In genomic region chrX:113369056-113369455, GRCh38 we compare ENCODE assay signal across 21 cellular contexts.
A peak's percentile ranks its signal among the peaks of the same experiment; 100 is the strongest.
DNase-seq lines count a peak whose midpoint lies in the region; ATAC-seq, FAIRE-seq and TF ChIP-seq lines count a peak whose summit lies in the region.
"Had no signal": no experiment of that assay in that cellular context is flagged by ENCODE, and none has a peak within 500 bp of the region (broad histone marks: within the 10 kb centered on the region; RNA-seq: fewer than 3 reads in every experiment).

No MANE protein-coding gene starts in this region.

- H3K9ac ChIP-seq in H1 (replicated peaks in 1 of 4; ENCODE audit: extremely low read depth in 1 of 4, low read depth in 3 of 4, low read length in 3 of 4) (no peak overlapping the region), neural progenitor cell (no peak overlapping the region)
- H3K9ac ChIP-seq: BLaER1 treated with 17β-estradiol and CSF1 and Interleukin-3, amounts not matched to agents 10 nM and 100 nM had no signal

- DNase-seq in GM23338 (ENCODE audit: low spot score), result peak; percentile 0
- DNase-seq in H1 (ENCODE audit: low read depth in 1 of 2, low spot score in 2 of 2), result no peak
- DNase-seq in neural progenitor cell (ENCODE audit: low spot score), result peak; percentile 65
- no peak for DNase-seq in NOMO-1 treated with dmso at 0.1 percent for 144 hours (lab: John Stamatoyannopoulos, UW; ENCODE audit: unreplicated experiment)
- DNase-seq in NCI-H2081 (lab: John Stamatoyannopoulos, UW), result no peak
- DNase-seq in stimulated activated naive CD8-positive, alpha-beta T cell treated with anti-CD3 and anti-CD28 coated beads, Interleukin-15, amount 100 ng/mL, for 72 hours, result no peak
- DNase-seq: 8988T; AML-193; Caco-2; Calu3; CD4-positive, alpha-beta T cell; CD8-positive, alpha-beta T cell; DMS79 treated with DMSO at 0.1 percent for 48 hours; GF-D8 had no signal

- TF ChIP-seq POLR2A in H1 (IDR thresholded peaks at IDR 0.05; ENCODE audit: control extremely low read depth in 1 of 2, low read depth in 2 of 2, low read length in 2 of 2), result no peak

- H3K36me3 Mint-ChIP-seq in GM23338 (ENCODE audit: low read depth) (peaks cover 2% of the 10 kb centered on the region; the same call in 1 of the 3 replicates), neural progenitor cell (no peaks in the 10 kb centered on the region)
- H3K36me3 Mint-ChIP-seq: CD8-positive, alpha-beta T cell had no signal

- POLR2A ChIA-PET in H1 (lab: Charles Lee; ENCODE audit: partially characterized antibody), result no interaction called here

- H2BK5ac ChIP-seq in H1 (ENCODE audit: low read depth, low read length), result no peak overlapping the region

- H3K9me3 Mint-ChIP-seq in GM23338 (peaks cover 7% of the 10 kb centered on the region; the same call in 2 of the 3 replicates), neural progenitor cell (no peaks in the 10 kb centered on the region)
- H3K9me3 Mint-ChIP-seq in stimulated activated naive CD8-positive, alpha-beta T cell treated with anti-CD3 and anti-CD28 coated beads, Interleukin-15, amount 100 ng/mL, for 72 hours, result peaks cover 0 to 9% of the 10 kb centered on the region in 2 donors

- H2BK12ac ChIP-seq in H1 (ENCODE audit: low read depth, low read length), result no peak overlapping the region

- no peak overlapping the region for H3K56ac ChIP-seq in H1 (replicated peaks; ENCODE audit: insufficient read length, low read depth, low read length)

- no peak overlapping the region for H2BK120ac ChIP-seq in H1 (replicated peaks; ENCODE audit: low read depth, low read length)

- H3K9me2 ChIP-seq in GM23338 (ENCODE audit: insufficient read depth), result no peaks in the 10 kb centered on the region

- H3K27me3 ChIP-seq in GM23338 (ENCODE audit: insufficient read depth) (no peaks in the 10 kb centered on the region), H1 (replicated peaks in 1 of 4; ENCODE audit: control insufficient read depth in 3 of 4, extremely low read depth in 1 of 4, insufficient read depth in 3 of 4, low read length in 3 of 4) (no peaks in the 10 kb centered on the region), neural progenitor cell (no peaks in the 10 kb centered on the region)

- H3K27ac Mint-ChIP-seq in GM23338, result no peak overlapping the region
- H3K27ac Mint-ChIP-seq in neural progenitor cell, result no peak overlapping the region
- no peak overlapping the region for H3K27ac Mint-ChIP-seq in stimulated activated naive CD8-positive, alpha-beta T cell treated with anti-CD3 and anti-CD28 coated beads, Interleukin-15, amount 100 ng/mL, for 72 hours
- H3K27ac Mint-ChIP-seq: B cell; CD4-positive, alpha-beta T cell; CD8-positive, alpha-beta T cell had no signal

- no peaks in the 10 kb centered on the region for H3K23me2 ChIP-seq in H1 (ENCODE audit: low read depth, low read length)

- no peaks in the 10 kb centered on the region for H3K27me3 Mint-ChIP-seq in GM23338 (ENCODE audit: insufficient read depth, low read depth, poor library complexity)
- H3K27me3 Mint-ChIP-seq in neural progenitor cell (ENCODE audit: insufficient read depth, low read depth), result no peaks in the 10 kb centered on the region
- H3K27me3 Mint-ChIP-seq in stimulated activated naive CD8-positive, alpha-beta T cell treated with anti-CD3 and anti-CD28 coated beads, Interleukin-15, amount 100 ng/mL, for 72 hours, result no peaks in the 10 kb centered on the region
- H3K27me3 Mint-ChIP-seq: B cell; CD4-positive, alpha-beta T cell had no signal

- no peak overlapping the region for H4K8ac ChIP-seq in H1 (ENCODE audit: extremely low read depth, insufficient read depth, low read length)

- H3K4me2 ChIP-seq in GM23338 (no peak overlapping the region), H1 (ENCODE audit: insufficient read depth in 1 of 2, low read depth in 2 of 2, low read length in 2 of 2) (no peak overlapping the region), neural progenitor cell (peak overlapping the region; percentile 66)
- H3K4me2 ChIP-seq: BLaER1 treated with 17β-estradiol and CSF1 and Interleukin-3, amounts not matched to agents 10 nM and 100 nM had no signal

- TF ChIP-seq CTCF in GM23338 (conservative IDR thresholded peaks at IDR 0.05; ENCODE audit: low read depth in 2 of 2) (no peak), H1 (IDR thresholded peaks at IDR 0.05; ENCODE audit: control extremely low read depth in 1 of 3, insufficient read depth in 1 of 3, low read depth in 1 of 3, low read length in 3 of 3) (no peak), neural progenitor cell (IDR thresholded peaks at IDR 0.05) (no peak)

- no peaks in the 10 kb centered on the region for H3K79me1 ChIP-seq in H1 (ENCODE audit: low read depth, low read length)

- no peak for ATAC-seq in GM23338
- no peak for ATAC-seq in stimulated activated naive CD8-positive, alpha-beta T cell treated with anti-CD3 and anti-CD28 coated beads, Interleukin-15, amount 100 ng/mL, for 72 hours
- ATAC-seq: CD8-positive, alpha-beta T cell had no signal

- no peaks in the 10 kb centered on the region for H3K79me2 ChIP-seq in GM23338 (replicated peaks; ENCODE audit: insufficient read depth)
- H3K79me2 ChIP-seq in H1 (ENCODE audit: control insufficient read depth in 1 of 2, insufficient read depth in 2 of 2, low read length in 2 of 2), result no peaks in the 10 kb centered on the region
- H3K79me2 ChIP-seq in neural progenitor cell (ENCODE audit: low read depth), result no peaks in the 10 kb centered on the region

- H3K4ac ChIP-seq in H1 (replicated peaks; ENCODE audit: insufficient read length, low read depth, low read length), result no peak overlapping the region

- H3K36me3 ChIP-seq in GM23338 (ENCODE audit: insufficient read depth) (no peaks in the 10 kb centered on the region), H1 (ENCODE audit: control insufficient read depth in 2 of 4, insufficient read depth in 4 of 4, low read length in 3 of 4) (no peaks in the 10 kb centered on the region), neural progenitor cell (no peaks in the 10 kb centered on the region)
- H3K36me3 ChIP-seq: BLaER1 treated with 17β-estradiol and CSF1 and Interleukin-3, amounts not matched to agents 10 nM and 100 nM had no signal

- H4K20me1 ChIP-seq in GM23338 (replicated peaks; ENCODE audit: insufficient read depth) (no peaks in the 10 kb centered on the region), H1 (replicated peaks in 1 of 2; ENCODE audit: control insufficient read depth in 1 of 2, insufficient read depth in 2 of 2, low read length in 2 of 2) (no peaks in the 10 kb centered on the region), neural progenitor cell (ENCODE audit: low read depth) (no peaks in the 10 kb centered on the region)

- no peak overlapping the region for H2AK5ac ChIP-seq in H1 (ENCODE audit: low read depth, low read length)

- H4K5ac ChIP-seq in H1 (ENCODE audit: insufficient read length, low read depth, low read length), result no peak overlapping the region

- H3K18ac ChIP-seq in H1 (ENCODE audit: extremely low read depth, low read length), result no peak overlapping the region

- H3K27ac ChIP-seq in GM23338 (ENCODE audit: low read depth) (no peak overlapping the region), H1 (ENCODE audit: low read depth, low read length) (no peak overlapping the region), neural progenitor cell (peak overlapping the region; percentile 36)
- H3K27ac ChIP-seq: BLaER1 treated with 17β-estradiol and CSF1 and Interleukin-3, amounts not matched to agents 10 nM and 100 nM; C4-2B had no signal

- TF ChIP-seq EP300 in H1 (IDR thresholded peaks at IDR 0.05; ENCODE audit: borderline replicate concordance in 1 of 2, low read depth in 2 of 2, low read length in 2 of 2), result no peak

- H3K9me3 ChIP-seq in H1 (ENCODE audit: insufficient read depth in 2 of 2, low read depth in 1 of 2, low read length in 1 of 2) (no peaks in the 10 kb centered on the region), neural progenitor cell (ENCODE audit: low read depth) (no peaks in the 10 kb centered on the region)
- H3K9me3 ChIP-seq: Caco-2 had no signal

- no peak overlapping the region for H3K14ac ChIP-seq in H1 (ENCODE audit: insufficient read length)

- H3K4me1 Mint-ChIP-seq in GM23338 (no peaks in the 10 kb centered on the region), neural progenitor cell (peaks cover 15% of the 10 kb centered on the region)
- H3K4me1 Mint-ChIP-seq in stimulated activated naive CD8-positive, alpha-beta T cell treated with anti-CD3 and anti-CD28 coated beads, Interleukin-15, amount 100 ng/mL, for 72 hours, result no peaks in the 10 kb centered on the region
- H3K4me1 Mint-ChIP-seq: B cell had no signal

- H3F3A ChIP-seq in GM23338 (replicated peaks; ENCODE audit: low read depth), result no peaks in the 10 kb centered on the region
- H3F3A ChIP-seq in neural progenitor cell (ENCODE audit: low read depth), result peaks cover 16% of the 10 kb centered on the region

- no peak overlapping the region for H3K4me3 ChIP-seq in GM23338
- no peak overlapping the region for H3K4me3 ChIP-seq in H1 (ENCODE audit: extremely low read depth in 1 of 4, insufficient read depth in 2 of 4, low read depth in 3 of 4, low read length in 4 of 4)
- no peak overlapping the region for H3K4me3 ChIP-seq in neural progenitor cell
- H3K4me3 ChIP-seq: BLaER1 treated with 17β-estradiol and CSF1 and Interleukin-3, amounts not matched to agents 10 nM and 100 nM had no signal

- H3K4me3 Mint-ChIP-seq in GM23338 (no peak overlapping the region), neural progenitor cell (no peak overlapping the region)
- no peak overlapping the region for H3K4me3 Mint-ChIP-seq in stimulated activated naive CD8-positive, alpha-beta T cell treated with anti-CD3 and anti-CD28 coated beads, Interleukin-15, amount 100 ng/mL, for 72 hours
- H3K4me3 Mint-ChIP-seq: B cell; CD4-positive, alpha-beta T cell; CD8-positive, alpha-beta T cell had no signal

- H2BK20ac ChIP-seq in H1 (ENCODE audit: low read length), result no peak overlapping the region

- 90% methylated on average over 2 of the region's 3 CpGs; no CpG with 5 or more reads in 1 of the 2 experiments for WGBS in H1 (ENCODE audit: extremely low coverage in 1 of 2, insufficient coverage in 1 of 2, insufficient read length in 1 of 2, insufficient replicate concordance in 2 of 2, low coverage in 1 of 2, low lambda C conversion rate in 2 of 2, missing lambda C conversion rate in 1 of 2), 2 experiments

- CTCF ChIA-PET in H1 (lab: Charles Lee; ENCODE audit: partially characterized antibody), result no interaction called here

- H2AFZ ChIP-seq in GM23338, result no peak overlapping the region
- H2AFZ ChIP-seq in H1 (ENCODE audit: low read length), result no peak overlapping the region
- H2AFZ ChIP-seq in neural progenitor cell (replicated peaks), result no peak overlapping the region

- H4K91ac ChIP-seq in H1 (replicated peaks; ENCODE audit: insufficient read length, low read length), result no peak overlapping the region

- TF ChIP-seq RAD21 in H1 (IDR thresholded peaks at IDR 0.05 in 1 of 2, conservative IDR thresholded peaks at IDR 0.05 in 1 of 2; ENCODE audit: low read depth in 2 of 2, low read length in 2 of 2), result no peak

- no peak overlapping the region for H2BK15ac ChIP-seq in H1 (ENCODE audit: low read length)

- H3K4me1 ChIP-seq in GM23338 (ENCODE audit: insufficient read depth) (no peaks in the 10 kb centered on the region), H1 (replicated peaks in 1 of 4; ENCODE audit: control insufficient read depth in 3 of 4, insufficient read depth in 4 of 4, low read length in 3 of 4) (no peaks in the 10 kb centered on the region), neural progenitor cell (peaks cover 23% of the 10 kb centered on the region)
- H3K4me1 ChIP-seq: BLaER1 treated with 17β-estradiol and CSF1 and Interleukin-3, amounts not matched to agents 10 nM and 100 nM; Caco-2 had no signal

- peak; percentile 36 for FAIRE-seq in H1 (lab: Jason Lieb, UNC)
- FAIRE-seq: A204.1, D721Med, GM12891, GM19239 had no signal

- H3K23ac ChIP-seq in H1 (ENCODE audit: insufficient read length), result no peak overlapping the region

Comparison
In these comparisons a context has a peak if more than half of its experiments do, and no peak if none do; other contexts are left out.
1. DNase-seq: peak in GM23338 (single experiment) and neural progenitor cell (single experiment); none in H1 (0 of 2), NOMO-1 treated with dmso at 0.1 percent for 144 hours (single experiment), NCI-H2081 (0 of 2) and stimulated activated naive CD8-positive, alpha-beta T cell treated with anti-CD3 and anti-CD28 coated beads, Interleukin-15, amount 100 ng/mL, for 72 hours (0 of 2).